In the genomic region with DNA sequence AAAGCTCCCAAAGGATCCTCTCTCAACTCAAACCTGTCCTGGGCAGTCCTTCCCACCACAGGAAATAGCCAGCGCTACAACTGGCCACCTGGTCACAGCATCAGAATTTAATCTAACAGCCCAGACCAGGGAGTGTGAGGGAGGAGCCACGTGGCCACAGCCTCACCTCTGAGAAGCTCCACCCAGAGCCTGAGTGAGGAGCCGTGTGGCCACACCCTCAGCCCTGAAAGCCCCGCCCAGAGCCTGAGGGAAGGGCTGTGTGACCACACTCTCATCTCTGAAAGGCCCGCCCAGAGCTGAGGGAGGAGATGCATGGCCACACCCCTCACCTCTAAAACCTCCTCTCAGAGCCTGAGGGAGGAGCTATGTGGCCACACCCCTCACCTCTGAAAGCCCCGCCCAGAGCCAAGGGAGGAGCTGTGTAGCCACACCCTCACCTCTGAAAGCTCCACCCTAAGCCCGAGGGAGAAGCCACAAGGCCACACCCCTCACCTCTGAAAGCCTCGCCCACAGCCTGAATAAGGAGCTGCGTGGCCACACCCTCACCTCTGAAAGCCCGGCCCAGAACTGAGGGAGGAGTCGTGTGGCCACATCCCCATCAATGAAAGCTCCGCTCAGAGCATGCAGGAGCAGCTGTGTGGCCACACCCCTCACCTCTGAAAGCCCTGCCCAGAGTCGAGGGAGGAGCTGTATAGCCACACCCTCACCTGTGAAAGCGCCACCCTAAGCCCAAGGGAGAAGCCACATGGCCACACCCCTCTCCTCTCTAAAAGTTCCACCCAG, we compare ENCODE assay signal across 8 cellular contexts. TPM values are rescaled to one million over a fixed set of nuclear protein-coding genes. Genes with fewer than 3 reads are reported as not detected.
DNase-seq lines count a peak whose midpoint lies in the region; ATAC-seq and TF ChIP-seq lines count a peak whose summit lies in the region.

No MANE protein-coding gene starts in this region.

- H3K9ac ChIP-seq in BLaER1 = no peak overlapping the region

- H3K4me1 ChIP-seq in BLaER1 = peaks cover 12% of the 10 kb centered on the region
- H3K4me1 ChIP-seq in psoas muscle = no peaks in the 10 kb centered on the region
- no peaks in the 10 kb centered on the region for H3K4me1 ChIP-seq in ovary (ENCODE audit: insufficient read depth)

- H3K36me3 ChIP-seq in BLaER1 = no peaks in the 10 kb centered on the region
- no peaks in the 10 kb centered on the region for H3K36me3 ChIP-seq in psoas muscle (ENCODE audit: insufficient read depth in 1 of 2, low read depth in 1 of 2)
- H3K36me3 ChIP-seq in ovary = no peaks in the 10 kb centered on the region

- no peaks in the 10 kb centered on the region for H4K20me1 ChIP-seq in BLaER1

- H3K27ac ChIP-seq in BLaER1 (no peak overlapping the region), psoas muscle (no peak overlapping the region), ovary (no peak overlapping the region)

- no peak overlapping the region for H3K4me3 ChIP-seq in BLaER1
- H3K4me3 ChIP-seq in psoas muscle = no peak overlapping the region
- no peak overlapping the region for H3K4me3 ChIP-seq in ovary

- WGBS in psoas muscle, 3 donors = 20 to 28% (median 23%) methylated on average over 14 of the region's 14 CpGs
- WGBS in ovary, 3 donors = 14 to 19% (median 18%) methylated on average over 14 of the region's 14 CpGs

- peak; percentile 80 for ATAC-seq in GM19043 (IDR thresholded peaks at IDR 0.05; ENCODE audit: low read depth, unreplicated experiment)
- peak; percentile 79 for ATAC-seq in HG03175 (IDR thresholded peaks at IDR 0.05; ENCODE audit: unreplicated experiment)
- ATAC-seq in esophagus mucosa = peak; percentile 95
- ATAC-seq in psoas muscle = peak; percentile 61 to 83 (median 74)

- H3K4me2 ChIP-seq in BLaER1 = peak overlapping the region; percentile 39

- TF ChIP-seq CTCF in psoas muscle (IDR thresholded peaks at IDR 0.05) = no peak
- TF ChIP-seq CTCF in ovary (IDR thresholded peaks at IDR 0.05) = no peak

- DNase-seq in NCI-H774 (lab: John Stamatoyannopoulos, UW) (peak; percentile 97), psoas muscle (no peak), ovary (no peak)
- DNase-seq in activated CD4-positive, alpha-beta T cell treated with anti-CD3 and anti-CD28 coated beads, Interleukin-2, amount 50 U/mL, for 48 hours = peak; percentile 61 to 70

- H3K27me3 ChIP-seq in BLaER1 (no peaks in the 10 kb centered on the region), psoas muscle (ENCODE audit: insufficient read depth in 3 of 3, low read length in 2 of 3) (peaks cover 0 to 15% (median 0%) of the 10 kb centered on the region in 3 donors), ovary (no peaks in the 10 kb centered on the region)

- intact Hi-C loops in psoas muscle (cut with DNase I) (no loop called here), ovary (cut with DNase I) (no loop called here)

- no peak for TF ChIP-seq EP300 in ovary (IDR thresholded peaks at IDR 0.05)

- TF ChIP-seq POLR2A in ovary (IDR thresholded peaks at IDR 0.05) = no peak

- H3K9me3 ChIP-seq in BLaER1 = peaks cover 27% of the 10 kb centered on the region
- H3K9me3 ChIP-seq in psoas muscle = no peaks in the 10 kb centered on the region
- H3K9me3 ChIP-seq in ovary = no peaks in the 10 kb centered on the region

RNA-seq across cellular contexts. Expression of a gene that starts 28.6 kb away (rescaled TPM):
- total RNA-seq in esophagus mucosa = not detected
- under 1 TPM in 1 of 4 donors, not detected in 3; 0.52 TPM for total RNA-seq in psoas muscle
- polyA plus RNA-seq in psoas muscle = under 1 TPM in 1 of 3 donors, not detected in 2; 0.21 TPM
- total RNA-seq in ovary = under 1 TPM in 2 of 7 donors, not detected in 5; 0.62 to 0.66 TPM
- polyA plus RNA-seq in ovary = under 1 TPM in 1 of 2 donors, not detected in 1; 0.98 TPM

RNA-seq across cellular contexts. Expression of a gene that starts 45.9 kb away (rescaled TPM):
- not detected for total RNA-seq in esophagus mucosa
- not detected for total RNA-seq in psoas muscle
- under 1 TPM; 0.04 to 0.13 (median 0.09) TPM for polyA plus RNA-seq in psoas muscle
- total RNA-seq in ovary = under 1 TPM in 3 of 7 donors, not detected in 4; 0.20 to 0.50 (median 0.37) TPM
- 1 to 10 TPM in 1 of 2 donors, under 1 TPM in 1; 0.65 to 1.6 TPM for polyA plus RNA-seq in ovary

Comparison
In these comparisons a context has a peak if more than half of its experiments do, and no peak if none do; other contexts are left out.
1. DNase-seq: peak in NCI-H774 (single experiment) and activated CD4-positive, alpha-beta T cell treated with anti-CD3 and anti-CD28 coated beads, Interleukin-2, amount 50 U/mL, for 48 hours (2 of 2); none in psoas muscle (0 of 2) and ovary (0 of 5).
2. Peak in every context shown above with its lines, with median percentiles within 50 percentile points of each other: ATAC-seq.